ENCODE assay signal across 14 cellular contexts in the genomic region with DNA sequence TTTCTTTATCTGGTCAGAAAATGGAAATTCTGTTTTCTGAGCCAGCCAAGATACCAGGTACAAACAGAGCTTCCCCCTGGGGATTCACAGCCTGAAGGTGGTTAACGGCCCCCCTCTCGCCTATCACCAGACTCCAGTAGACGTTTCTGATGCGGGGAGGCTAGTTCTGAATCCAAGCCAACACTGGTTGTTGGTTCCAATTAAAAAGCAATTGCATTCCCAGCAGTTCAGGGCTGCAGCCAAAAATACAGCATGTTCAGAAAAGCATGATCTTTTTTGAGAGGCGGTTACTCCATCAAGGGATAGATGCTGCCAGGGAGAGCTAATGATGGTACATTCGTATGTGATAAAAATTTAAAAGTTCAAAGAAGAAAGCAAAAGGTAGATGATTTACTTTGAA.
DNase-seq lines count a peak whose midpoint lies in the region; TF ChIP-seq lines count a peak whose summit lies in the region.
"Had no signal": no experiment of that assay in that cellular context is flagged by ENCODE, and none has a peak within 500 bp of the region (broad histone marks: within the 10 kb centered on the region; RNA-seq: fewer than 3 reads in every experiment).

No MANE protein-coding gene starts in this region.

- no peak overlapping the region for H3K4me3 ChIP-seq in testis
- H3K4me3 ChIP-seq in SK-N-SH (ENCODE audit: low read depth in 2 of 2, low read length in 1 of 2) = no peak overlapping the region

- TF ChIP-seq EP300 in SK-N-SH (IDR thresholded peaks at IDR 0.05; ENCODE audit: borderline replicate concordance in 1 of 2, low read depth in 1 of 2, low read length in 1 of 2) = no peak

- no peaks in the 10 kb centered on the region for H3K27me3 Mint-ChIP-seq in activated T-helper 1 cell treated with anti-CD3 and anti-CD28 coated beads, Interleukin-12 subunit alpha, Interleukin-12 subunit beta, Interleukin-2, Interleukin-4 antibody, amounts not matched to agents 30 ng/mL and 10 ng/mL and 1 ng/mL, durations not matched to agents 14 hours and 24 hours and 36 hours (ENCODE audit: insufficient read depth)
- H3K27me3 Mint-ChIP-seq: dendritic cell treated with granulocyte-macrophage colony-stimulating factor and Interleukin-4, amounts not matched to agents 40 ng/mL and 50 ng/mL, for 4 days; stimulated activated naive B cell treated with anti-CD40 and anti-IgM and Interleukin-4, amounts not matched to agents 10 μg/mL and 1 μg/mL and 100 μg/mL, for 72 hours had no signal

- POLR2A ChIA-PET in SK-N-SH (lab: Yijun Ruan, JAX) = no interaction called here

- H3K27ac ChIP-seq in testis (peak overlapping the region in 1 of 2 donors; percentile 19), SK-N-SH (ENCODE audit: low read depth in 2 of 2, low read length in 1 of 2) (no peak overlapping the region)
- H3K27ac ChIP-seq: neutrophil had no signal

- H3K9me3 ChIP-seq in testis = no peaks in the 10 kb centered on the region
- no peaks in the 10 kb centered on the region; the same call in 1 of the 2 replicates for H3K9me3 ChIP-seq in SK-N-SH
- H3K9me3 ChIP-seq: neutrophil had no signal

- H3K4me1 Mint-ChIP-seq in activated T-helper 1 cell treated with anti-CD3 and anti-CD28 coated beads, Interleukin-12 subunit alpha, Interleukin-12 subunit beta, Interleukin-2, Interleukin-4 antibody, amounts not matched to agents 30 ng/mL and 10 ng/mL and 1 ng/mL, durations not matched to agents 14 hours and 24 hours and 36 hours (ENCODE audit: low read depth) = no peaks in the 10 kb centered on the region
- H3K4me1 Mint-ChIP-seq: stimulated activated naive B cell treated with anti-CD40 and anti-IgM and Interleukin-4, amounts not matched to agents 10 μg/mL and 1 μg/mL and 100 μg/mL, for 72 hours had no signal

- no peak for TF ChIP-seq POLR2A in testis (IDR thresholded peaks at IDR 0.05)

- H3K4me1 ChIP-seq in testis = peaks cover 7% of the 10 kb centered on the region
- no peaks in the 10 kb centered on the region for H3K4me1 ChIP-seq in SK-N-SH (ENCODE audit: control insufficient read depth in 1 of 2, insufficient read depth in 2 of 2, low read depth in 1 of 2, low read length in 1 of 2)

- CTCF ChIA-PET in SK-N-SH (lab: Yijun Ruan, JAX) = no interaction called here

- H3K27ac Mint-ChIP-seq in activated T-helper 1 cell treated with anti-CD3 and anti-CD28 coated beads, Interleukin-12 subunit alpha, Interleukin-12 subunit beta, Interleukin-2, Interleukin-4 antibody, amounts not matched to agents 30 ng/mL and 10 ng/mL and 1 ng/mL, durations not matched to agents 14 hours and 24 hours and 36 hours = no peak overlapping the region
- H3K27ac Mint-ChIP-seq: activated T-cell treated with anti-CD3 and anti-CD28 coated beads, Interleukin-2, amount 50 U/mL, for 72 hours; dendritic cell treated with granulocyte-macrophage colony-stimulating factor and Interleukin-4, amounts not matched to agents 40 ng/mL and 50 ng/mL, for 4 days; stimulated activated naive B cell treated with anti-CD40 and anti-IgM and Interleukin-4, amounts not matched to agents 10 μg/mL and 1 μg/mL and 100 μg/mL, for 72 hours had no signal

- H3K9me2 ChIP-seq in SK-N-SH = no peaks in the 10 kb centered on the region

- H3K27me3 ChIP-seq in testis (no peaks in the 10 kb centered on the region), SK-N-SH (ENCODE audit: insufficient read depth) (no peaks in the 10 kb centered on the region)
- H3K27me3 ChIP-seq: neutrophil had no signal

- H3K79me2 ChIP-seq in SK-N-SH (ENCODE audit: insufficient read depth) = no peaks in the 10 kb centered on the region

- H3K9ac ChIP-seq in SK-N-SH = no peak overlapping the region

- H3K36me3 ChIP-seq in testis (ENCODE audit: low read depth, missing control alignments) (no peaks in the 10 kb centered on the region), SK-N-SH (replicated peaks in 1 of 2; ENCODE audit: control insufficient read depth in 1 of 2, insufficient read depth in 2 of 2, low read length in 1 of 2) (no peaks in the 10 kb centered on the region)
- H3K36me3 ChIP-seq: neutrophil had no signal

- no peaks in the 10 kb centered on the region for H3F3A ChIP-seq in SK-N-SH (replicated peaks; ENCODE audit: insufficient read depth)

- 39 to 48% methylated on average over 6 of the region's 6 CpGs for WGBS in testis, 2 donors
- 4% methylated on average over 6 of the region's 6 CpGs for WGBS in SK-N-SH (ENCODE audit: low lambda C conversion rate)

- H3K9me3 Mint-ChIP-seq in activated T-helper 1 cell treated with anti-CD3 and anti-CD28 coated beads, Interleukin-12 subunit alpha, Interleukin-12 subunit beta, Interleukin-2, Interleukin-4 antibody, amounts not matched to agents 30 ng/mL and 10 ng/mL and 1 ng/mL, durations not matched to agents 14 hours and 24 hours and 36 hours = peaks cover 14% of the 10 kb centered on the region

- H2AFZ ChIP-seq in SK-N-SH (ENCODE audit: low read depth) = no peak overlapping the region

- no peaks in the 10 kb centered on the region for H3K36me3 Mint-ChIP-seq in activated T-helper 1 cell treated with anti-CD3 and anti-CD28 coated beads, Interleukin-12 subunit alpha, Interleukin-12 subunit beta, Interleukin-2, Interleukin-4 antibody, amounts not matched to agents 30 ng/mL and 10 ng/mL and 1 ng/mL, durations not matched to agents 14 hours and 24 hours and 36 hours (ENCODE audit: low read depth)
- H3K36me3 Mint-ChIP-seq: stimulated activated naive B cell treated with anti-CD40 and anti-IgM and Interleukin-4, amounts not matched to agents 10 μg/mL and 1 μg/mL and 100 μg/mL, for 72 hours had no signal

- no peak overlapping the region for H3K4me3 Mint-ChIP-seq in activated T-helper 1 cell treated with anti-CD3 and anti-CD28 coated beads, Interleukin-12 subunit alpha, Interleukin-12 subunit beta, Interleukin-2, Interleukin-4 antibody, amounts not matched to agents 30 ng/mL and 10 ng/mL and 1 ng/mL, durations not matched to agents 14 hours and 24 hours and 36 hours
- H3K4me3 Mint-ChIP-seq: activated T-cell treated with anti-CD3 and anti-CD28 coated beads, Interleukin-2, amount 50 U/mL, for 72 hours; dendritic cell treated with granulocyte-macrophage colony-stimulating factor and Interleukin-4, amounts not matched to agents 40 ng/mL and 50 ng/mL, for 4 days; stimulated activated naive B cell treated with anti-CD40 and anti-IgM and Interleukin-4, amounts not matched to agents 10 μg/mL and 1 μg/mL and 100 μg/mL, for 72 hours had no signal

- intact Hi-C loops in testis (cut with DNase I; ENCODE audit: low total_unique reads) = no loop called here
- intact Hi-C loops in activated T-helper 1 cell treated with anti-CD3 and anti-CD28 coated beads, Interleukin-12 subunit alpha, Interleukin-12 subunit beta, Interleukin-2, Interleukin-4 antibody, amounts not matched to agents 30 ng/mL and 10 ng/mL and 1 ng/mL, durations not matched to agents 14 hours and 24 hours and 36 hours (cut with micrococcal nuclease) = no loop called here

- peak; percentile 40 for DNase-seq in NCI-H1092 treated with DMSO at 0.1 percent for 48 hours (lab: John Stamatoyannopoulos, UW)
- peak; percentile 84 for DNase-seq in cerebellar cortex (ENCODE audit: low spot score)
- DNase-seq in inferior parietal cortex (ENCODE audit: extremely low spot score) = peak; percentile 37
- DNase-seq in testis = peak; percentile 37
- DNase-seq in activated T-cell treated with anti-CD3 and anti-CD28 coated beads, Interleukin-2, amount 50 U/mL, for 1 hour = no peak
- no peak for DNase-seq in NCI-H146 treated with DMSO at 0.1 percent for 48 hours (lab: John Stamatoyannopoulos, UW; ENCODE audit: unreplicated experiment)
- no peak for DNase-seq in activated T-helper 1 cell treated with anti-CD3 and anti-CD28 coated beads, Interleukin-12 subunit alpha, Interleukin-12 subunit beta, Interleukin-2, Interleukin-4 antibody, amounts not matched to agents 30 ng/mL and 10 ng/mL and 1 ng/mL, durations not matched to agents 14 hours and 24 hours and 36 hours (ENCODE audit: low spot score)
- DNase-seq in SK-N-SH = no peak
- DNase-seq: activated CD4-positive, alpha-beta T cell treated with anti-CD3 and anti-CD28 coated beads, Interleukin-2, amount 50 U/mL, for 48 hours; activated T-cell treated with anti-CD3 and anti-CD28 coated beads, Interleukin-2, amount 50 U/mL, for 72 hours; NCI-H226; stimulated activated naive B cell treated with anti-CD40 and anti-IgM and Interleukin-4, amounts not matched to agents 10 μg/mL and 1 μg/mL and 100 μg/mL, for 72 hours had no signal

- no peak for TF ChIP-seq RAD21 in SK-N-SH (IDR thresholded peaks at IDR 0.05; ENCODE audit: low read length)

- no peak for TF ChIP-seq CTCF in testis (IDR thresholded peaks at IDR 0.05)
- no peak for TF ChIP-seq CTCF in SK-N-SH (IDR thresholded peaks at IDR 0.05)

- no peaks in the 10 kb centered on the region for H4K20me1 ChIP-seq in SK-N-SH (ENCODE audit: insufficient read depth)

- H3K4me2 ChIP-seq in SK-N-SH = no peak overlapping the region

TF ChIP-seq in SK-N-SH, 30 proteins besides CTCF, POLR2A, EP300 and RAD21 (continues in another document):
- TF ChIP-seq PBX3 (IDR thresholded peaks at IDR 0.05) (no peak), FOSL2 (IDR thresholded peaks at IDR 0.05; ENCODE audit: borderline replicate concordance, low read depth) (no peak), JUND (IDR thresholded peaks at IDR 0.05) (no peak), TCF12 (IDR thresholded peaks at IDR 0.05) (no peak), RXRA (IDR thresholded peaks at IDR 0.05; ENCODE audit: borderline replicate concordance, low read depth) (no peak), GABPA (IDR thresholded peaks at IDR 0.05; ENCODE audit: low read depth) (no peak), TAF1 (IDR thresholded peaks at IDR 0.05; ENCODE audit: borderline replicate concordance, low read depth, low read length) (no peak), RCOR1 (IDR thresholded peaks at IDR 0.05; ENCODE audit: low read length) (no peak), POLR2AphosphoS5 (IDR thresholded peaks at IDR 0.05; ENCODE audit: low read depth, low read length) (no peak)

Comparison
In these comparisons a context has a peak if more than half of its experiments do, and no peak if none do; other contexts are left out.
1. DNase-seq: peak in NCI-H1092 treated with DMSO at 0.1 percent for 48 hours (single experiment), cerebellar cortex (single experiment), inferior parietal cortex (single experiment) and testis (single experiment); none in activated T-cell treated with anti-CD3 and anti-CD28 coated beads, Interleukin-2, amount 50 U/mL, for 1 hour (single experiment), NCI-H146 treated with DMSO at 0.1 percent for 48 hours (single experiment), activated T-helper 1 cell treated with anti-CD3 and anti-CD28 coated beads, Interleukin-12 subunit alpha, Interleukin-12 subunit beta, Interleukin-2, Interleukin-4 antibody, amounts not matched to agents 30 ng/mL and 10 ng/mL and 1 ng/mL, durations not matched to agents 14 hours and 24 hours and 36 hours (single experiment) and SK-N-SH (single experiment).